In genomic region chrX:101759000-101759399, GRCh38 we compare ENCODE assay signal across 8 cellular contexts.
DNase-seq lines count a peak whose midpoint lies in the region; ATAC-seq, FAIRE-seq and TF ChIP-seq lines count a peak whose summit lies in the region.

No MANE protein-coding gene starts in this region.

- TF ChIP-seq CTCF in epithelial cell of esophagus (IDR thresholded peaks at IDR 0.05; ENCODE audit: insufficient read depth, low read depth, low read length, missing control alignments), result peak; percentile 46

- FAIRE-seq in TTC549 (lab: Jason Lieb, UNC) (peak; percentile 80), GM19239 (lab: Jason Lieb, UNC) (no peak)

- in situ Hi-C loops in Caki2 (cut with HindIII; ENCODE audit: low pct_unique_long_range_greater_than_20kb, low sequenced_read_pairs), result no loop called here

- peak; percentile 90 for ATAC-seq in GM19395 (IDR thresholded peaks at IDR 0.05; ENCODE audit: unreplicated experiment)
- peak; percentile 62 to 82 for ATAC-seq in naive thymus-derived CD8-positive, alpha-beta T cell

- peaks cover 0 to 6% (median 4%) of the 10 kb centered on the region in 5 donors for H3K27me3 Mint-ChIP-seq in naive thymus-derived CD8-positive, alpha-beta T cell

- POLR2A ChIA-PET in naive thymus-derived CD8-positive, alpha-beta T cell (lab: Charles Lee), result no interaction called here

- no peak overlapping the region for H3K27ac Mint-ChIP-seq in naive thymus-derived CD8-positive, alpha-beta T cell

- no peaks in the 10 kb centered on the region for H3K36me3 Mint-ChIP-seq in naive thymus-derived CD8-positive, alpha-beta T cell

- no peaks in the 10 kb centered on the region for H3K9me3 Mint-ChIP-seq in naive thymus-derived CD8-positive, alpha-beta T cell

- peak; percentile 33 for DNase-seq in Caki2 (ENCODE audit: low read depth)
- peak; percentile 1 for DNase-seq in HS-27A (ENCODE audit: low read depth)
- peak; percentile 44 for DNase-seq in epithelial cell of esophagus (ENCODE audit: low read depth)
- peak in 8 of 10 donors; percentile 1 to 60 (median 24) for DNase-seq in naive thymus-derived CD8-positive, alpha-beta T cell
- no peak for DNase-seq in epidermal melanocyte (ENCODE audit: insufficient read length, low spot score)
- DNase-seq in GM19239 (ENCODE audit: insufficient read length, low spot score), result no peak

- no peak overlapping the region for H3K4me3 Mint-ChIP-seq in naive thymus-derived CD8-positive, alpha-beta T cell

- H3K4me1 Mint-ChIP-seq in naive thymus-derived CD8-positive, alpha-beta T cell, result peaks cover 0 to 5% (median 0%) of the 10 kb centered on the region in 4 donors

- H3K4me3 ChIP-seq in epithelial cell of esophagus (ENCODE audit: low read length), result no peak overlapping the region

Comparison
In these comparisons a context has a peak if more than half of its experiments do, and no peak if none do; other contexts are left out.
1. DNase-seq: peak in Caki2 (single experiment), HS-27A (single experiment), epithelial cell of esophagus (single experiment) and naive thymus-derived CD8-positive, alpha-beta T cell (8 of 10); none in epidermal melanocyte (single experiment) and GM19239 (single experiment).